In genomic region chr11:13355191-13355590, GRCh38 we compare ENCODE assay signal across 31 cellular contexts.
"Had no signal": no experiment of that assay in that cellular context is flagged by ENCODE, and none has a peak within 500 bp of the region (broad histone marks: within the 10 kb centered on the region; RNA-seq: fewer than 3 reads in every experiment).

No MANE protein-coding gene starts in this region.

- H3K27ac ChIP-seq: ascending aorta, Peyer's patch, RWPE1, WERI-Rb-1 had no signal

- H3K4me1 Mint-ChIP-seq: activated naive CD4-positive, alpha-beta T cell treated with anti-CD3 and anti-CD28 coated beads, Interleukin-2, amount 50 U/mL, for 24 hours; IgD-negative memory B cell had no signal

- H3K4me3 ChIP-seq: ascending aorta, MG63, Peyer's patch had no signal

- H3K27ac Mint-ChIP-seq: activated CD4-positive, alpha-beta T cell treated with anti-CD3 and anti-CD28 coated beads, Interleukin-2, amount 10 ng/mL, durations not matched to agents 24 days and 14 days; activated CD8-positive, alpha-beta T cell treated with anti-CD3 and anti-CD28 coated beads, Interleukin-2, amount 10 ng/mL, durations not matched to agents 7 days and 5 days; activated naive CD4-positive, alpha-beta T cell treated with anti-CD3 and anti-CD28 coated beads, Interleukin-2, amount 50 U/mL, for 24 hours; activated naive CD8-positive, alpha-beta T cell treated with anti-CD3 and anti-CD28 coated beads, Interleukin-2, amount 10 ng/mL, durations not matched to agents 7 days and 5 days; activated T-helper 2 cell treated with anti-CD3 and anti-CD28 coated beads, Interferon-gamma antibody, Interleukin-2, Interleukin-4, amounts not matched to agents 10 μg/mL and 5 μg/mL and 100 μg/mL, durations not matched to agents 14 hours and 24 hours and 36 hours had no signal

- H3K27me3 ChIP-seq: ascending aorta, MG63, Peyer's patch had no signal

- H3K36me3 ChIP-seq: MG63 had no signal

- H3K4me1 ChIP-seq: ascending aorta, Peyer's patch had no signal

- H3K9me3 Mint-ChIP-seq: activated CD4-positive, alpha-beta T cell treated with anti-CD3 and anti-CD28 coated beads, Interleukin-2, amount 10 ng/mL, durations not matched to agents 24 days and 14 days; activated naive CD4-positive, alpha-beta T cell treated with anti-CD3 and anti-CD28 coated beads, Interleukin-2, amount 50 U/mL, for 24 hours; activated naive CD8-positive, alpha-beta T cell treated with anti-CD3 and anti-CD28 coated beads, Interleukin-2, amount 10 ng/mL, durations not matched to agents 7 days and 5 days; activated T-cell treated with anti-CD3 and anti-CD28 coated beads, Interleukin-2, amount 50 U/mL, for 24 hours; activated T-helper 2 cell treated with anti-CD3 and anti-CD28 coated beads, Interferon-gamma antibody, Interleukin-2, Interleukin-4, amounts not matched to agents 10 μg/mL and 5 μg/mL and 100 μg/mL, durations not matched to agents 14 hours and 24 hours and 36 hours; IgD-negative memory B cell had no signal

- H3K27me3 Mint-ChIP-seq: activated CD4-positive, alpha-beta T cell treated with anti-CD3 and anti-CD28 coated beads, Interleukin-2, amount 10 ng/mL, durations not matched to agents 24 days and 14 days; activated naive CD4-positive, alpha-beta T cell treated with anti-CD3 and anti-CD28 coated beads, Interleukin-2, amount 50 U/mL, for 24 hours; activated naive CD8-positive, alpha-beta T cell treated with anti-CD3 and anti-CD28 coated beads, Interleukin-2, amount 10 ng/mL, durations not matched to agents 7 days and 5 days; activated T-cell treated with anti-CD3 and anti-CD28 coated beads, Interleukin-2, amount 50 U/mL, for 24 hours; IgD-negative memory B cell had no signal

- H3K4me3 Mint-ChIP-seq: activated CD4-positive, alpha-beta T cell treated with anti-CD3 and anti-CD28 coated beads, Interleukin-2, amount 10 ng/mL, durations not matched to agents 24 days and 14 days; activated CD8-positive, alpha-beta T cell treated with anti-CD3 and anti-CD28 coated beads, Interleukin-2, amount 10 ng/mL, durations not matched to agents 7 days and 5 days; activated naive CD4-positive, alpha-beta T cell treated with anti-CD3 and anti-CD28 coated beads, Interleukin-2, amount 50 U/mL, for 24 hours; activated naive CD8-positive, alpha-beta T cell treated with anti-CD3 and anti-CD28 coated beads, Interleukin-2, amount 10 ng/mL, durations not matched to agents 7 days and 5 days; activated T-cell treated with anti-CD3 and anti-CD28 coated beads, Interleukin-2, amount 50 U/mL, for 24 hours; IgD-negative memory B cell had no signal

- ATAC-seq: activated CD8-positive, alpha-beta T cell treated with anti-CD3 and anti-CD28 coated beads, Interleukin-2, amount 10 ng/mL, durations not matched to agents 7 days and 5 days; PC-3; Right ventricle myocardium inferior had no signal

- H3K9me3 ChIP-seq: ascending aorta, MG63, Peyer's patch had no signal

- DNase-seq: activated CD4-positive, alpha-beta T cell treated with anti-CD3 and anti-CD28 coated beads, Interleukin-2, amount 10 ng/mL, durations not matched to agents 24 days and 14 days; activated CD4-positive, alpha-beta T cell treated with anti-CD3 and anti-CD28 coated beads, Interleukin-2, amount 50 U/mL, for 48 hours; activated CD4-positive, CD25-positive, alpha-beta regulatory T cell; activated CD8-positive, alpha-beta T cell treated with anti-CD3 and anti-CD28 coated beads, Interleukin-2, amount 10 ng/mL, durations not matched to agents 7 days and 5 days; activated gamma-delta T cell; activated naive CD4-positive, alpha-beta T cell treated with Interleukin-2 at 50 U/mL for 16 hours; activated naive CD8-positive, alpha-beta T cell treated with anti-CD3 and anti-CD28 coated beads, Interleukin-2, amount 10 ng/mL, durations not matched to agents 7 days and 5 days; activated T-cell treated with anti-CD3 and anti-CD28 coated beads, Interleukin-2, amount 50 U/mL, for 24 hours; amygdala; Karpas-422; MG63; NCI-H1048; NCI-H1105 treated with DMSO at 0.1 percent for 48 hours; NCI-H1436; NCI-H1694; NCI-H1930; NCI-H2081 treated with DMSO at 0.1 percent for 48 hours; NCI-H345; NCI-H524 treated with DMSO at 0.1 percent for 48 hours; PC-3; Peyer's patch; SW 1271; T-helper 1 cell; T-helper 9 cell; WERI-Rb-1 had no signal
